In genomic region chr10:93288679-93289634, GRCh38 we compare ENCODE assay signal across 8 cellular contexts.
DNase-seq lines count a peak whose midpoint lies in the region; ATAC-seq and TF ChIP-seq lines count a peak whose summit lies in the region.

No MANE protein-coding gene starts in this region.

- H2AFZ ChIP-seq in SU-DHL-6 (ENCODE audit: low read depth, low read length, severe bottlenecking) = no peak overlapping the region

- no peaks in the 10 kb centered on the region for H4K20me1 ChIP-seq in SU-DHL-6 (ENCODE audit: low read depth, low read length)

- H3F3A ChIP-seq in SU-DHL-6 (ENCODE audit: insufficient read depth) = no peaks in the 10 kb centered on the region

- H3K36me3 ChIP-seq in SU-DHL-6 (ENCODE audit: low read length) = no peaks in the 10 kb centered on the region
- H3K36me3 ChIP-seq in skeletal muscle satellite cell (ENCODE audit: insufficient read depth, low read length) = no peaks in the 10 kb centered on the region

- no peak overlapping the region for H3K27ac ChIP-seq in SU-DHL-6 (ENCODE audit: low read depth, low read length)

- DNase-seq in EH (ENCODE audit: low read depth) = peak; percentile 99
- peak; percentile 37 for DNase-seq in Jurkat, Clone E6-1 (ENCODE audit: low read depth, low spot score)
- DNase-seq in astrocyte of the cerebellum (ENCODE audit: low read depth) = peak; percentile 80
- DNase-seq in hypothalamus (lab: John Stamatoyannopoulos, UW) = peak in 36 of 51 donors; percentile 2 to 62 (median 20)

- H3K27me3 ChIP-seq in SU-DHL-6 (ENCODE audit: low read length) (no peaks in the 10 kb centered on the region), skeletal muscle satellite cell (ENCODE audit: control insufficient read depth, insufficient read depth, low read length) (no peaks in the 10 kb centered on the region)

- H3K79me2 ChIP-seq in SU-DHL-6 (ENCODE audit: insufficient read depth, low read length) = no peaks in the 10 kb centered on the region

- H3K9me2 ChIP-seq in SU-DHL-6 (replicated peaks; ENCODE audit: insufficient read depth, low read length) = no peaks in the 10 kb centered on the region

- H3K4me3 ChIP-seq in Jurkat, Clone E6-1 (ENCODE audit: low read length) = no peak overlapping the region
- no peak overlapping the region for H3K4me3 ChIP-seq in SU-DHL-6 (ENCODE audit: insufficient read depth, low read length, poor library complexity, severe bottlenecking)
- no peak overlapping the region for H3K4me3 ChIP-seq in astrocyte of the cerebellum (ENCODE audit: low read depth, low read length)
- H3K4me3 ChIP-seq in skeletal muscle satellite cell (ENCODE audit: low read length) = no peak overlapping the region

- H3K9ac ChIP-seq in SU-DHL-6 (ENCODE audit: low read length) = no peak overlapping the region
- peak overlapping the region; percentile 21 for H3K9ac ChIP-seq in skeletal muscle satellite cell (ENCODE audit: low read depth, low read length)

- TF ChIP-seq CTCF in SU-DHL-6 (IDR thresholded peaks at IDR 0.05; ENCODE audit: insufficient read depth, low read length, poor library complexity, severe bottlenecking) (peak; percentile 73), astrocyte of the cerebellum (IDR thresholded peaks at IDR 0.05; ENCODE audit: low read depth, low read length, missing control alignments) (peak; percentile 77)

- H3K4me1 ChIP-seq in skeletal muscle satellite cell (ENCODE audit: control insufficient read depth, insufficient read depth, low read length) = peaks cover 8% of the 10 kb centered on the region

- H3K4me2 ChIP-seq in SU-DHL-6 (ENCODE audit: low read depth, low read length, poor library complexity, severe bottlenecking) (no peak overlapping the region), skeletal muscle satellite cell (ENCODE audit: low read length) (peak overlapping the region; percentile 42)

- ATAC-seq in HG03354 (IDR thresholded peaks at IDR 0.05; ENCODE audit: poor library complexity, severe bottlenecking, unreplicated experiment) = no peak
- no peak for ATAC-seq in GM21515 (IDR thresholded peaks at IDR 0.05; ENCODE audit: unreplicated experiment)

- H3K9me3 ChIP-seq in SU-DHL-6 (ENCODE audit: insufficient read depth, low read length) (no peaks in the 10 kb centered on the region), skeletal muscle satellite cell (replicated peaks; ENCODE audit: low read length) (no peaks in the 10 kb centered on the region)

- in situ Hi-C loops in astrocyte of the cerebellum (cut with HindIII; ENCODE audit: low sequenced_read_pairs) = loop anchor here (5.0 kb wide), 1 partner anchor 222 kb away; no protein-coding TSS in a partner anchor

Comparison
In these comparisons a context has a peak if more than half of its experiments do, and no peak if none do; other contexts are left out.
1. DNase-seq: peak in every context shown above with its lines; median percentile 99 in EH; 80 in astrocyte of the cerebellum; 37 in Jurkat, Clone E6-1; 20 in hypothalamus.